Comparison of ENCODE assay signal across 1 cellular context in genomic region chr17:28570716-28571254, GRCh38.
TF ChIP-seq lines count a peak whose summit lies in the region.

No MANE protein-coding gene starts in this region.

TF ChIP-seq in HepG2, 621 proteins besides CTCF, POLR2A, EP300 and RAD21 (continued from another document and continues in another):
- TF ChIP-seq PRDM15 (CRISPR knock-in tag; IDR thresholded peaks at IDR 0.05) (no peak), FIP1L1 (IDR thresholded peaks at IDR 0.05; ENCODE audit: borderline replicate concordance, insufficient read depth, low read depth, low read length) (no peak), PHF5A (CRISPR knock-in tag; IDR thresholded peaks at IDR 0.05; ENCODE audit: low read depth, unreplicated experiment) (no peak), MBNL3 (CRISPR knock-in tag; conservative IDR thresholded peaks at IDR 0.05) (no peak), STAT6 (CRISPR knock-in tag; IDR thresholded peaks at IDR 0.05; ENCODE audit: borderline replicate concordance) (no peak), ZSCAN31 (CRISPR knock-in tag; IDR thresholded peaks at IDR 0.05; ENCODE audit: low read depth) (no peak), ZNF776 (CRISPR knock-in tag; IDR thresholded peaks at IDR 0.05) (no peak), ZNF550 (CRISPR knock-in tag; IDR thresholded peaks at IDR 0.05; ENCODE audit: borderline replicate concordance) (no peak), NONO (IDR thresholded peaks at IDR 0.05) (no peak), NONO (CRISPR knock-in tag; conservative IDR thresholded peaks at IDR 0.05) (peak; percentile 29; the same call in 1 of the 2 replicates), ZNF136 (CRISPR knock-in tag; IDR thresholded peaks at IDR 0.05; ENCODE audit: low read depth) (no peak), REST (IDR thresholded peaks at IDR 0.05; ENCODE audit: borderline replicate concordance in 1 of 2, low read depth in 1 of 2, low read length in 2 of 2) (no peak), ZNF616 (CRISPR knock-in tag; IDR thresholded peaks at IDR 0.05; ENCODE audit: low read depth) (no peak), ZNF138 (CRISPR knock-in tag; IDR thresholded peaks at IDR 0.05; ENCODE audit: low read depth) (no peak), ZNF230 (CRISPR knock-in tag; IDR thresholded peaks at IDR 0.05) (no peak), MNT (IDR thresholded peaks at IDR 0.05) (peak; percentile 43; the same call in 1 of the 2 replicates), MAFF (IDR thresholded peaks at IDR 0.05; ENCODE audit: low read depth, low read length) (no peak), ZNF362 (CRISPR knock-in tag; IDR thresholded peaks at IDR 0.05; ENCODE audit: borderline replicate concordance) (no peak), IRX3 (CRISPR knock-in tag; IDR thresholded peaks at IDR 0.05; ENCODE audit: borderline replicate concordance, low read depth) (no peak), MYC (CRISPR knock-in tag; IDR thresholded peaks at IDR 0.05; ENCODE audit: borderline replicate concordance) (peak; percentile 35), JDP2 (CRISPR knock-in tag; IDR thresholded peaks at IDR 0.05; ENCODE audit: borderline replicate concordance) (no peak), ELF1 (CRISPR knock-in tag; IDR thresholded peaks at IDR 0.05) (0 out of 2 replicates have a peak, but pooled peaks have one; percentile 16), NFYB (CRISPR knock-in tag; IDR thresholded peaks at IDR 0.05) (no peak), TEF (CRISPR knock-in tag; IDR thresholded peaks at IDR 0.05) (no peak), ZNF747 (CRISPR knock-in tag; IDR thresholded peaks at IDR 0.05; ENCODE audit: borderline replicate concordance) (0 out of 2 replicates have a peak, but pooled peaks have one; percentile 7), HOMEZ (CRISPR knock-in tag; IDR thresholded peaks at IDR 0.05; ENCODE audit: low read depth) (no peak), GATAD2A (CRISPR knock-in tag; IDR thresholded peaks at IDR 0.05) (no peak), NR2F1 (CRISPR knock-in tag; IDR thresholded peaks at IDR 0.05) (no peak), HNRNPUL1 (IDR thresholded peaks at IDR 0.05; ENCODE audit: low read depth, low read length) (no peak), KDM2A (CRISPR knock-in tag; IDR thresholded peaks at IDR 0.05; ENCODE audit: borderline replicate concordance, low read depth) (no peak; the same call in 1 of the 2 replicates), FUBP1 (CRISPR knock-in tag; IDR thresholded peaks at IDR 0.05; ENCODE audit: borderline replicate concordance) (no peak), ZNF343 (CRISPR knock-in tag; IDR thresholded peaks at IDR 0.05) (0 out of 2 replicates have a peak, but pooled peaks have one; percentile 6), ZKSCAN5 (CRISPR knock-in tag; IDR thresholded peaks at IDR 0.05) (no peak), ZNF607 (CRISPR knock-in tag; IDR thresholded peaks at IDR 0.05; ENCODE audit: borderline replicate concordance) (no peak), FOXA3 (CRISPR knock-in tag; IDR thresholded peaks at IDR 0.05) (peak; percentile 22; the same call in 1 of the 2 replicates), ZNF564 (CRISPR knock-in tag; IDR thresholded peaks at IDR 0.05) (no peak), ZSCAN5A (CRISPR knock-in tag; IDR thresholded peaks at IDR 0.05; ENCODE audit: borderline replicate concordance) (no peak), LBX2 (CRISPR knock-in tag; IDR thresholded peaks at IDR 0.05; ENCODE audit: borderline replicate concordance) (0 out of 2 replicates have a peak, but pooled peaks have one; percentile 12), CBX2 (IDR thresholded peaks at IDR 0.05; ENCODE audit: low read depth, low read length) (no peak), CBX2 (CRISPR knock-in tag; IDR thresholded peaks at IDR 0.05; ENCODE audit: low read depth) (no peak), KAT7 (CRISPR knock-in tag; IDR thresholded peaks at IDR 0.05; ENCODE audit: borderline replicate concordance) (no peak), REXO4 (CRISPR knock-in tag; IDR thresholded peaks at IDR 0.05; ENCODE audit: borderline replicate concordance) (no peak), SP5 (CRISPR knock-in tag; IDR thresholded peaks at IDR 0.05; ENCODE audit: borderline replicate concordance, low read depth) (peak; percentile 40; the same call in 1 of the 2 replicates)
